ENCODE assay signal across 24 cellular contexts in genomic region chrX:28398352-28398751, GRCh38.
DNase-seq lines count a peak whose midpoint lies in the region; ATAC-seq, FAIRE-seq and TF ChIP-seq lines count a peak whose summit lies in the region.
"Had no signal": no experiment of that assay in that cellular context is flagged by ENCODE, and none has a peak within 500 bp of the region (broad histone marks: within the 10 kb centered on the region; RNA-seq: fewer than 3 reads in every experiment).

No MANE protein-coding gene starts in this region.

- H3K27ac Mint-ChIP-seq in stimulated activated memory B cell treated with anti-CD40 and anti-IgM and Interleukin-4, amounts not matched to agents 10 μg/mL and 1 μg/mL and 100 μg/mL, for 72 hours = no peak overlapping the region
- H3K27ac Mint-ChIP-seq: CD8-positive, alpha-beta memory T cell had no signal

- peak overlapping the region; percentile 43 for H3K27ac ChIP-seq in keratinocyte (ENCODE audit: control insufficient read depth, insufficient read depth, low read length)
- H3K27ac ChIP-seq: 22Rv1, C4-2B had no signal

- TF ChIP-seq CTCF in keratinocyte (optimal IDR thresholded peaks at IDR 0.05 in 1 of 3, IDR thresholded peaks at IDR 0.05 in 1 of 3, conservative IDR thresholded peaks at IDR 0.05 in 1 of 3; ENCODE audit: extremely low read depth in 1 of 3, insufficient read depth in 2 of 3, low read length in 3 of 3) = no peak

- H4K20me1 ChIP-seq in keratinocyte (ENCODE audit: control insufficient read depth, extremely low read depth, insufficient read depth, low read length) = no peaks in the 10 kb centered on the region

- no peaks in the 10 kb centered on the region for H3K79me2 ChIP-seq in keratinocyte (ENCODE audit: control insufficient read depth, insufficient read depth, low read length)

- dilution Hi-C loops in keratinocyte (cut with MboI; ENCODE audit: extremely low pct_ligation_motif_present, low sequenced_read_pairs) = no loop called here

- no peaks in the 10 kb centered on the region for H3K9me3 ChIP-seq in keratinocyte (ENCODE audit: control insufficient read depth, low read depth, low read length)

- FAIRE-seq in keratinocyte (lab: Jason Lieb, UNC) = no peak
- FAIRE-seq: GM19239 had no signal

- no peak overlapping the region for H3K4me3 Mint-ChIP-seq in stimulated activated memory B cell treated with anti-CD40 and anti-IgM and Interleukin-4, amounts not matched to agents 10 μg/mL and 1 μg/mL and 100 μg/mL, for 72 hours
- H3K4me3 Mint-ChIP-seq: CD8-positive, alpha-beta memory T cell had no signal

- ATAC-seq in stimulated activated memory B cell treated with anti-CD40 and anti-IgM and Interleukin-4, amounts not matched to agents 10 μg/mL and 1 μg/mL and 100 μg/mL, for 72 hours = no peak

- no peak overlapping the region for H2AFZ ChIP-seq in keratinocyte (ENCODE audit: control insufficient read depth, low read length)

- peaks cover 4% of the 10 kb centered on the region for H3K4me1 ChIP-seq in keratinocyte (ENCODE audit: control insufficient read depth, extremely low read depth, insufficient read depth, low read length)

- no peak overlapping the region for H3K4me2 ChIP-seq in keratinocyte (ENCODE audit: control insufficient read depth, extremely low read depth, insufficient read depth, low read depth, low read length)

- DNase-seq in A172 (ENCODE audit: low spot score) (peak; percentile 74), LoVo (ENCODE audit: low spot score) (peak; percentile 40), dermis blood vessel endothelial cell (peak; percentile 5), keratinocyte (ENCODE audit: low read depth, low spot score) (no peak), activated gamma-delta T cell (lab: John Stamatoyannopoulos, UW) (no peak), putamen (ENCODE audit: low spot score) (no peak), NOMO-1 (lab: John Stamatoyannopoulos, UW; ENCODE audit: unreplicated experiment in 2 of 2) (no peak)
- DNase-seq: AML-193; CD8-positive, alpha-beta memory T cell; EL; GF-D8; KBM-7; NCI-H1092; NCI-H1436 treated with DMSO at 0.1 percent for 48 hours; NCI-H1930; NCI-H345; NCI-H524; NCI-H82; OCI-M1; Right ventricle myocardium superior had no signal

- H3K27me3 ChIP-seq in keratinocyte (ENCODE audit: control insufficient read depth, extremely low read depth, insufficient read depth, low read length) = no peaks in the 10 kb centered on the region

- H3K9me1 ChIP-seq in keratinocyte (ENCODE audit: control insufficient read depth, extremely low read depth, insufficient read depth, low read length) = no peaks in the 10 kb centered on the region

- H3K27me3 Mint-ChIP-seq in stimulated activated memory B cell treated with anti-CD40 and anti-IgM and Interleukin-4, amounts not matched to agents 10 μg/mL and 1 μg/mL and 100 μg/mL, for 72 hours = no peaks in the 10 kb centered on the region
- H3K27me3 Mint-ChIP-seq: CD8-positive, alpha-beta memory T cell had no signal

- H3K9ac ChIP-seq in keratinocyte (ENCODE audit: control insufficient read depth, extremely low read depth, insufficient read depth, low read length) = no peak overlapping the region

- no peaks in the 10 kb centered on the region for H3K4me1 Mint-ChIP-seq in stimulated activated memory B cell treated with anti-CD40 and anti-IgM and Interleukin-4, amounts not matched to agents 10 μg/mL and 1 μg/mL and 100 μg/mL, for 72 hours
- H3K4me1 Mint-ChIP-seq: CD8-positive, alpha-beta memory T cell had no signal

- H3K36me3 Mint-ChIP-seq in stimulated activated memory B cell treated with anti-CD40 and anti-IgM and Interleukin-4, amounts not matched to agents 10 μg/mL and 1 μg/mL and 100 μg/mL, for 72 hours = no peaks in the 10 kb centered on the region
- H3K36me3 Mint-ChIP-seq: CD8-positive, alpha-beta memory T cell had no signal

- no peaks in the 10 kb centered on the region for H3K9me3 Mint-ChIP-seq in stimulated activated memory B cell treated with anti-CD40 and anti-IgM and Interleukin-4, amounts not matched to agents 10 μg/mL and 1 μg/mL and 100 μg/mL, for 72 hours

- no peaks in the 10 kb centered on the region for H3K36me3 ChIP-seq in keratinocyte (ENCODE audit: control insufficient read depth in 2 of 2, extremely low read depth in 1 of 2, insufficient read depth in 2 of 2, low read length in 2 of 2)

- H3K4me3 ChIP-seq in keratinocyte (ENCODE audit: control insufficient read depth in 2 of 3, extremely low read depth in 1 of 3, insufficient read depth in 2 of 3, low read depth in 1 of 3, low read length in 3 of 3) = no peak overlapping the region

Comparison
In these comparisons a context has a peak if more than half of its experiments do, and no peak if none do; other contexts are left out.
1. DNase-seq: peak in A172 (single experiment), LoVo (single experiment) and dermis blood vessel endothelial cell (single experiment); none in keratinocyte (single experiment), activated gamma-delta T cell (single experiment), putamen (single experiment) and NOMO-1 (0 of 2).